In the genomic region with DNA sequence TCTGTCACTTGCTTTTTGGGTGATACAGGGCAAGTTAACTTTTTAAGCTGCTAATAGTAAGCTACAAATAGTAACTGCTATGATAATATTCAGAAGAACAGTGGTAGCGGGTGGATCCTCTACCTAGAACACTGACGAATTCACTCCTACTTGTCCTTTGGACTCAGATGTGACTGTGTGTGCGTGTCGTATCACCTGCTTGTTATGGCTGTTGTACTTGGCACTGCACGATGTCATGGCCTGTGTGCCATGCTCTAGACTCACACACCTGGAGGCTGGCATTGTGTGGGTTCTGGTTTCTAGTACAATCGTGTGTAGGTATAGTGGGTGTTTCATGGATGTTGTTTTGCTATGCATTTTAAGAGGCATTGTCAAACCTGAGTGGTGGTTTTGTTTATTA, we compare ENCODE assay signal across 35 cellular contexts.
"Had no signal": no experiment of that assay in that cellular context is flagged by ENCODE, and none has a peak within 500 bp of the region (broad histone marks: within the 10 kb centered on the region; RNA-seq: fewer than 3 reads in every experiment).

No MANE protein-coding gene starts in this region.

- ATAC-seq: activated CD8-positive, alpha-beta T cell treated with anti-CD3 and anti-CD28 coated beads for 36 hours; activated naive CD4-positive, alpha-beta T cell treated with anti-CD3 and anti-CD28 coated beads, Interleukin-2, amount 50 U/mL, for 72 hours; activated T-cell treated with anti-CD3 and anti-CD28 coated beads, Interleukin-2, amount 50 U/mL, for 4 hours; activated T-cell treated with anti-CD3 and anti-CD28 coated beads, Interleukin-2, amount 50 U/mL, for 72 hours; activated T-helper 17 cell treated with anti-CD3 and anti-CD28 coated beads, Interleukin-2, amount 50 U/mL, for 72 hours had no signal

- H3K4me3 ChIP-seq: adrenal gland, ascending aorta, cardiac muscle cell had no signal

- H3K27me3 ChIP-seq: adrenal gland, ascending aorta had no signal

- H3K9me3 ChIP-seq: adrenal gland, ascending aorta had no signal

- H3K36me3 ChIP-seq: adrenal gland, ascending aorta, cardiac muscle cell had no signal

- H3K4me1 ChIP-seq: adrenal gland, ascending aorta had no signal

- H3K27ac Mint-ChIP-seq: activated B cell treated with CpG ODN at 0.5 μM for 24 hours; activated CD4-positive, alpha-beta memory T cell treated with anti-CD3 and anti-CD28 coated beads for 36 hours; activated CD4-positive, alpha-beta T cell treated with anti-CD3 and anti-CD28 coated beads, Interleukin-2, amount 10 ng/mL, durations not matched to agents 24 days and 14 days; activated CD8-positive, alpha-beta T cell treated with anti-CD3 and anti-CD28 coated beads for 36 hours; activated naive CD4-positive, alpha-beta T cell treated with anti-CD3 and anti-CD28 coated beads for 36 hours; activated naive CD8-positive, alpha-beta T cell treated with anti-CD3 and anti-CD28 coated beads for 36 hours; activated T-cell treated with anti-CD3 and anti-CD28 coated beads, Interleukin-2, amount 50 U/mL, for 72 hours; activated T-helper 1 cell treated with anti-CD3 and anti-CD28 coated beads, Interleukin-12 subunit alpha, Interleukin-12 subunit beta, Interleukin-2, Interleukin-4 antibody, amounts not matched to agents 30 ng/mL and 10 ng/mL and 1 ng/mL, durations not matched to agents 14 hours and 24 hours and 36 hours; activated T-helper 17 cell treated with anti-CD3 and anti-CD28 coated beads, Interleukin-2, amount 50 U/mL, for 72 hours; T-helper 1 cell treated with Interleukin-12 subunit alpha and Interleukin-12 subunit beta and Interleukin-4 antibody, amounts not matched to agents 30 μg/mL and 1 μg/mL, for 36 hours; T-helper 2 cell treated with Interferon-gamma antibody and Interleukin-4, amounts not matched to agents 5 μg/mL and 100 μg/mL, for 36 hours had no signal

- H3K9me3 Mint-ChIP-seq: activated B cell treated with CpG ODN at 0.5 μM for 24 hours; activated CD4-positive, alpha-beta memory T cell treated with anti-CD3 and anti-CD28 coated beads for 36 hours; activated CD4-positive, alpha-beta T cell treated with anti-CD3 and anti-CD28 coated beads, Interleukin-2, amount 10 ng/mL, durations not matched to agents 24 days and 14 days; activated CD8-positive, alpha-beta T cell treated with anti-CD3 and anti-CD28 coated beads for 36 hours; activated naive CD4-positive, alpha-beta T cell treated with anti-CD3 and anti-CD28 coated beads for 36 hours; activated naive CD8-positive, alpha-beta T cell treated with anti-CD3 and anti-CD28 coated beads for 36 hours; activated T-cell treated with anti-CD3 and anti-CD28 coated beads, Interleukin-2, amount 50 U/mL, for 4 hours; activated T-cell treated with anti-CD3 and anti-CD28 coated beads, Interleukin-2, amount 50 U/mL, for 72 hours; activated T-helper 1 cell treated with anti-CD3 and anti-CD28 coated beads, Interleukin-12 subunit alpha, Interleukin-12 subunit beta, Interleukin-2, Interleukin-4 antibody, amounts not matched to agents 30 ng/mL and 10 ng/mL and 1 ng/mL, durations not matched to agents 14 hours and 24 hours and 36 hours; activated T-helper 17 cell treated with anti-CD3 and anti-CD28 coated beads, Interleukin-2, amount 50 U/mL, for 72 hours; central memory CD8-positive, alpha-beta T cell; T-helper 1 cell treated with Interleukin-12 subunit alpha and Interleukin-12 subunit beta and Interleukin-4 antibody, amounts not matched to agents 30 μg/mL and 1 μg/mL, for 36 hours; T-helper 2 cell treated with Interferon-gamma antibody and Interleukin-4, amounts not matched to agents 5 μg/mL and 100 μg/mL, for 36 hours had no signal

- H3K4me3 Mint-ChIP-seq: activated B cell treated with CpG ODN at 0.5 μM for 24 hours; activated CD4-positive, alpha-beta memory T cell treated with anti-CD3 and anti-CD28 coated beads for 36 hours; activated CD4-positive, alpha-beta T cell treated with anti-CD3 and anti-CD28 coated beads, Interleukin-2, amount 10 ng/mL, durations not matched to agents 24 days and 14 days; activated CD8-positive, alpha-beta T cell treated with anti-CD3 and anti-CD28 coated beads for 36 hours; activated naive CD4-positive, alpha-beta T cell treated with anti-CD3 and anti-CD28 coated beads for 36 hours; activated naive CD8-positive, alpha-beta T cell treated with anti-CD3 and anti-CD28 coated beads for 36 hours; activated T-cell treated with anti-CD3 and anti-CD28 coated beads, Interleukin-2, amount 50 U/mL, for 4 hours; activated T-cell treated with anti-CD3 and anti-CD28 coated beads, Interleukin-2, amount 50 U/mL, for 72 hours; activated T-helper 1 cell treated with anti-CD3 and anti-CD28 coated beads, Interleukin-12 subunit alpha, Interleukin-12 subunit beta, Interleukin-2, Interleukin-4 antibody, amounts not matched to agents 30 ng/mL and 10 ng/mL and 1 ng/mL, durations not matched to agents 14 hours and 24 hours and 36 hours; activated T-helper 17 cell treated with anti-CD3 and anti-CD28 coated beads, Interleukin-2, amount 50 U/mL, for 72 hours; brain; central memory CD8-positive, alpha-beta T cell; T-helper 1 cell treated with Interleukin-12 subunit alpha and Interleukin-12 subunit beta and Interleukin-4 antibody, amounts not matched to agents 30 μg/mL and 1 μg/mL, for 36 hours; T-helper 2 cell treated with Interferon-gamma antibody and Interleukin-4, amounts not matched to agents 5 μg/mL and 100 μg/mL, for 36 hours had no signal

- DNase-seq: activated B cell treated with CpG ODN at 0.5 μM for 24 hours; activated CD4-positive, alpha-beta memory T cell treated with anti-CD3 and anti-CD28 coated beads for 36 hours; activated CD4-positive, alpha-beta T cell treated with anti-CD3 and anti-CD28 coated beads for 4 hours; activated CD4-positive, alpha-beta T cell treated with anti-CD3 and anti-CD28 coated beads, Interleukin-2, amount 10 ng/mL, durations not matched to agents 24 days and 14 days; activated CD4-positive, alpha-beta T cell treated with anti-CD3 and anti-CD28 coated beads, Interleukin-2, amount 50 U/mL, for 1 hour; activated CD4-positive, alpha-beta T cell treated with anti-CD3 and anti-CD28 coated beads, Interleukin-2, amount 50 U/mL, for 4 hours; activated CD4-positive, CD25-positive, alpha-beta regulatory T cell treated with anti-CD3 and anti-CD28 coated beads, Interleukin-2, amount 50 U/mL, for 72 hours; activated CD8-positive, alpha-beta memory T cell treated with anti-CD3 and anti-CD28 coated beads, Interleukin-2, amount 50 U/mL, for 4 hours; activated CD8-positive, alpha-beta T cell treated with anti-CD3 and anti-CD28 coated beads for 36 hours; activated effector memory CD4-positive, alpha-beta T cell treated with anti-CD3 and anti-CD28 coated beads, Interleukin-2, amount 50 U/mL, for 16 hours; activated gamma-delta T cell treated with Interleukin-2 at 50 U/mL for 16 hours; activated naive CD4-positive, alpha-beta T cell; activated naive CD4-positive, alpha-beta T cell treated with anti-CD3 and anti-CD28 coated beads for 36 hours; activated naive CD4-positive, alpha-beta T cell treated with anti-CD3 and anti-CD28 coated beads, Interleukin-2, amount 50 U/mL, for 16 hours; activated naive CD8-positive, alpha-beta T cell treated with anti-CD3 and anti-CD28 coated beads for 36 hours; activated T-cell treated with anti-CD3 and anti-CD28 coated beads for 4 hours; activated T-cell treated with anti-CD3 and anti-CD28 coated beads, Interleukin-2, amount 50 U/mL, for 1 hour; activated T-cell treated with anti-CD3 and anti-CD28 coated beads, Interleukin-2, amount 50 U/mL, for 4 hours; activated T-cell treated with anti-CD3 and anti-CD28 coated beads, Interleukin-2, amount 50 U/mL, for 72 hours; adrenal gland; amniotic stem cell; cerebellar nuclear complex; T-helper 1 cell; T-helper 2 cell; T-helper 9 cell had no signal

- H3K36me3 Mint-ChIP-seq: activated CD4-positive, alpha-beta memory T cell treated with anti-CD3 and anti-CD28 coated beads for 36 hours; activated naive CD4-positive, alpha-beta T cell treated with anti-CD3 and anti-CD28 coated beads, Interleukin-2, amount 50 U/mL, for 72 hours; activated naive CD8-positive, alpha-beta T cell treated with anti-CD3 and anti-CD28 coated beads for 36 hours; brain had no signal

- H3K27ac ChIP-seq: adrenal gland, ascending aorta, cardiac muscle cell, VCaP had no signal

- H3K4me1 Mint-ChIP-seq: activated B cell treated with CpG ODN at 0.5 μM for 24 hours; activated CD4-positive, alpha-beta T cell treated with anti-CD3 and anti-CD28 coated beads, Interleukin-2, amount 10 ng/mL, durations not matched to agents 24 days and 14 days; activated naive CD8-positive, alpha-beta T cell treated with anti-CD3 and anti-CD28 coated beads for 36 hours; activated T-helper 17 cell treated with anti-CD3 and anti-CD28 coated beads, Interleukin-2, amount 50 U/mL, for 72 hours; brain; central memory CD8-positive, alpha-beta T cell had no signal
